ENCODE assay signal across 8 cellular contexts in the genomic region with DNA sequence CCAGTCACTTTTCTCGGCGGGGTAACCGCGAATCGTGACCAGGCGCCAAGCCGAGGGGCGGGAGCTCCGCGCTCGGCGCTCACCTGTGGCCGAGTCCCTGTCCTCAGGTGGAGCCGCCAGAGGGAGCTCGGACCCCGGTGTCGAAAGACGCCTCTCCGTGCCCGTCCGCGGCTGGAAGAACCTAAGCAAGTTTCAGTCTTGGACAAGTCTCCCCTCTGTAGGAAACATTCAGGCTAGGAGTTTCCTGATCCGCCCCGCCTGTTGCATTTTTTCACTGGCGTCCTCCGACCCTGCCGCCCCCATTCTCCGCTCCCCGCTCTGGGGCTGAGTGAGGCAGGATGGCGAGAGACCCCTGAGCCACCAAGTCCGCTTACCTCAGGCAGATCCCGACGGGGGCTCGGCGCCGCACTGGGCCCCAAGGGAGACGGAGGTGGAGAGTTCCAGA. TPM values are rescaled to one million over a fixed set of nuclear protein-coding genes. Genes with fewer than 3 reads are reported as not detected.
DNase-seq lines count a peak whose midpoint lies in the region; ATAC-seq and TF ChIP-seq lines count a peak whose summit lies in the region.

No MANE protein-coding gene starts in this region.

- H2AK9ac ChIP-seq in IMR-90 (replicated peaks; ENCODE audit: low read depth, low read length, poor library complexity): peak overlapping the region; percentile 58

- CTCF ChIA-PET in IMR-90 (lab: Yijun Ruan, JAX) (interaction anchor here (0.8 to 1.7 kb wide), 4 partner anchors 25 to 1143 kb away, joined by 3 to 8 read pairs (median 4); no protein-coding TSS in a partner anchor), RWPE1 (lab: Yijun Ruan, JAX) (interaction anchor here (0.5 to 1.0 kb wide), 10 partner anchors 9 to 1144 kb away, joined by 3 to 5 read pairs (median 3); no protein-coding TSS in a partner anchor)

- H3K79me1 ChIP-seq in IMR-90 (ENCODE audit: low read depth in 1 of 2, low read length in 2 of 2): peaks cover 26 to 51% of the 10 kb centered on the region in 2 experiments

- TF ChIP-seq POLR2A in IMR-90 (IDR thresholded peaks at IDR 0.05; ENCODE audit: low read depth, low read length): no peak; the same call in none of the 2 replicates

- POLR2A ChIA-PET in IMR-90 (lab: Charles Lee; ENCODE audit: unreplicated experiment) (interaction anchor here (0.6 to 1.0 kb wide), 3 partner anchors 9 to 1144 kb away, joined by 3 to 4 read pairs (median 3); no protein-coding TSS in a partner anchor), RWPE1 (lab: Yijun Ruan, JAX; ENCODE audit: low non-redundant PET) (no interaction called here)

- H3K4me1 ChIP-seq in IMR-90 (ENCODE audit: control insufficient read depth, insufficient read depth, low read length): peaks cover 15% of the 10 kb centered on the region
- peaks cover 14% of the 10 kb centered on the region for H3K4me1 ChIP-seq in neuron (ENCODE audit: insufficient read depth, low read length)

- DNase-seq in DMS 273 treated with DMSO at 0.1 percent for 48 hours (lab: John Stamatoyannopoulos, UW) (peak; percentile 66), IMR-90 (peak; percentile 85), RWPE1 (ENCODE audit: low spot score) (peak; percentile 81), germinal center (ENCODE audit: low spot score) (peak; percentile 54), superior temporal gyrus (ENCODE audit: extremely low spot score) (peak; percentile 91)
- peak; percentile 48 for DNase-seq in activated naive CD4-positive, alpha-beta T cell treated with anti-CD3 and anti-CD28 coated beads, Interleukin-2, amount 50 U/mL, for 16 hours

- BruUV-seq in IMR-90 (replicated peaks; lab: Mats Ljungman, UMichigan): no TSS peak

- dilution Hi-C loops in IMR-90 (cut with HindIII; ENCODE audit: low sequenced_read_pairs, unreplicated experiment): no loop called here

- peak overlapping the region; percentile 83 for H3K4ac ChIP-seq in IMR-90 (ENCODE audit: low read depth, low read length)

- H2AK5ac ChIP-seq in IMR-90 (ENCODE audit: low read depth, low read length): peak overlapping the region; percentile 68; the same call in 1 of the 2 replicates

- H3K27me3 ChIP-seq in IMR-90 (ENCODE audit: control insufficient read depth, insufficient read depth, low read length) (no peaks in the 10 kb centered on the region), neuron (ENCODE audit: insufficient read depth, low read length) (no peaks in the 10 kb centered on the region)

- peak; percentile 92 for TF ChIP-seq RAD21 in IMR-90 (IDR thresholded peaks at IDR 0.05; ENCODE audit: low read length)

- H3K9me3 ChIP-seq in IMR-90 (ENCODE audit: control insufficient read depth, insufficient read depth, low read length) (no peaks in the 10 kb centered on the region), neuron (ENCODE audit: low read length) (peaks cover 6% of the 10 kb centered on the region)

- TF ChIP-seq CTCF in IMR-90 (conservative IDR thresholded peaks at IDR 0.05; ENCODE audit: low read depth, low read length) (peak; percentile 87), RWPE1 (conservative IDR thresholded peaks at IDR 0.05; ENCODE audit: low read depth) (peak; percentile 87)

- H3K18ac ChIP-seq in IMR-90 (ENCODE audit: low read depth, low read length): peak overlapping the region; percentile 74; the same call in 1 of the 2 replicates

- in situ Hi-C loops in IMR-90 (cut with MboI; ENCODE audit: low sequenced_read_pairs): loop anchor here (5.0 to 10.0 kb wide), 4 partner anchors 156 to 1149 kb away; no protein-coding TSS in a partner anchor

- peak overlapping the region; percentile 87 for H2AFZ ChIP-seq in IMR-90 (replicated peaks; ENCODE audit: low read length, poor library complexity)
- peak overlapping the region; percentile 62 for H2AFZ ChIP-seq in neuron (ENCODE audit: low read depth, low read length)

- peak overlapping the region; percentile 73 for H4K91ac ChIP-seq in IMR-90 (ENCODE audit: insufficient read depth, low read depth, low read length)

- peak overlapping the region; percentile 80 for H3K23ac ChIP-seq in IMR-90 (ENCODE audit: low read depth, low read length)

- peak overlapping the region; percentile 89 for H3K14ac ChIP-seq in IMR-90 (replicated peaks; ENCODE audit: low read depth, low read length)

- no peak overlapping the region for H2BK15ac ChIP-seq in IMR-90 (ENCODE audit: low read depth, low read length)

- peak overlapping the region in 1 of 2 experiments; percentile 71; a peak in 2 of 4 replicates for H4K8ac ChIP-seq in IMR-90 (ENCODE audit: low read depth in 2 of 2, low read length in 2 of 2)

- peaks cover 14% of the 10 kb centered on the region for H3K9me1 ChIP-seq in IMR-90 (ENCODE audit: insufficient read depth, low read length)

- peak overlapping the region; percentile 78 for H3K56ac ChIP-seq in IMR-90 (ENCODE audit: extremely low read depth, insufficient read depth, low read length)

- peak overlapping the region; percentile 96 for H3K4me3 ChIP-seq in IMR-90 (ENCODE audit: insufficient read depth, low read depth, low read length)
- H3K4me3 ChIP-seq in neuron (ENCODE audit: low read length): peak overlapping the region; percentile 61

- peak overlapping the region; percentile 33; the same call in 1 of the 2 replicates for H2BK20ac ChIP-seq in IMR-90 (ENCODE audit: low read depth, low read length)

- peak; percentile 29 for ATAC-seq in GM21529 (IDR thresholded peaks at IDR 0.05; ENCODE audit: unreplicated experiment)
- peak; percentile 16 for ATAC-seq in IMR-90 (ENCODE audit: low read depth)

- peak overlapping the region; percentile 23; the same call in 1 of the 2 replicates for H4K5ac ChIP-seq in IMR-90 (ENCODE audit: low read depth, low read length)

- intact Hi-C loops in IMR-90 (cut with micrococcal nuclease): loop anchor here (1.0 to 10.0 kb wide), 11 partner anchors 155 to 1219 kb away; no protein-coding TSS in a partner anchor

- H3K36me3 ChIP-seq in IMR-90 (ENCODE audit: control insufficient read depth, insufficient read depth, low read length) (peaks cover 22% of the 10 kb centered on the region), neuron (ENCODE audit: insufficient read depth, low read length) (peaks cover 20% of the 10 kb centered on the region)

- peak overlapping the region; percentile 96 for H2BK5ac ChIP-seq in IMR-90 (ENCODE audit: low read depth, low read length, poor library complexity, severe bottlenecking)

- H2BK120ac ChIP-seq in IMR-90 (ENCODE audit: low read depth, low read length): peak overlapping the region; percentile 71

- peak overlapping the region; percentile 96 for H3K9ac ChIP-seq in IMR-90 (ENCODE audit: low read depth, low read length)

- H3K27ac ChIP-seq in IMR-90 (ENCODE audit: insufficient read depth, low read length): peak overlapping the region; percentile 96
- H3K27ac ChIP-seq in RWPE1: peak overlapping the region; percentile 85

- H4K20me1 ChIP-seq in IMR-90 (ENCODE audit: insufficient read depth, low read length): peaks cover 12% of the 10 kb centered on the region; the same call in 1 of the 2 replicates

- H3K4me2 ChIP-seq in IMR-90 (ENCODE audit: low read depth, low read length): peak overlapping the region; percentile 98; the same call in 1 of the 2 replicates

- 1% methylated on average over 20 of the region's 37 CpGs; no CpG with 5 or more reads in 1 of the 2 experiments for WGBS in IMR-90 (ENCODE audit: extremely low coverage in 2 of 2, insufficient read length in 1 of 2), 2 experiments

TF ChIP-seq in IMR-90, 13 proteins besides CTCF, POLR2A, EP300 and RAD21:
- TF ChIP-seq BHLHE40 (IDR thresholded peaks at IDR 0.05; ENCODE audit: low read depth, low read length) (no peak), NFE2L2 (IDR thresholded peaks at IDR 0.05; ENCODE audit: low read depth, low read length) (no peak), CHD1 (IDR thresholded peaks at IDR 0.05; ENCODE audit: low read depth, low read length) (peak; percentile 84; the same call in 1 of the 2 replicates), MXI1 (IDR thresholded peaks at IDR 0.05; ENCODE audit: borderline replicate concordance, low read depth, low read length) (0 out of 2 replicates have a peak, but pooled peaks have one; percentile 12), MAZ (IDR thresholded peaks at IDR 0.05; ENCODE audit: borderline replicate concordance, low read depth, low read length) (peak; percentile 51; the same call in 1 of the 2 replicates), SMC3 (IDR thresholded peaks at IDR 0.05; ENCODE audit: low read depth, low read length) (peak; percentile 88), RCOR1 (IDR thresholded peaks at IDR 0.05; ENCODE audit: insufficient replicate concordance, low read length) (no peak), RFX5 (IDR thresholded peaks at IDR 0.05; ENCODE audit: low read depth, low read length) (no peak), MAFK (IDR thresholded peaks at IDR 0.05; ENCODE audit: low read depth, low read length) (no peak), CEBPB (IDR thresholded peaks at IDR 0.05; ENCODE audit: low read depth, low read length) (peak; percentile 41; the same call in 1 of the 2 replicates)
- TF ChIP-seq, protein P1, sequence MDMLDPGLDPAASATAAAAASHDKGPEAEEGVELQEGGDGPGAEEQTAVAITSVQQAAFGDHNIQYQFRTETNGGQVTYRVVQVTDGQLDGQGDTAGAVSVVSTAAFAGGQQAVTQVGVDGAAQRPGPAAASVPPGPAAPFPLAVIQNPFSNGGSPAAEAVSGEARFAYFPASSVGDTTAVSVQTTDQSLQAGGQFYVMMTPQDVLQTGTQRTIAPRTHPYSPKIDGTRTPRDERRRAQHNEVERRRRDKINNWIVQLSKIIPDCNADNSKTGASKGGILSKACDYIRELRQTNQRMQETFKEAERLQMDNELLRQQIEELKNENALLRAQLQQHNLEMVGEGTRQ (IDR thresholded peaks at IDR 0.05; ENCODE audit: low read depth, low read length): no peak

RNA-seq across cellular contexts. Expression of gene DSEL, which starts 0.5 kb away (rescaled TPM):
- total RNA-seq in IMR-90 (2012; rRNA removed): 100 and 145 TPM in 2 replicates
- 13.7 and 16.8 TPM in 2 replicates for polyA plus RNA-seq in IMR-90 (2012; rRNA removed)
- 3.9 and 5.8 TPM in 2 replicates for polyA plus RNA-seq in IMR-90 (2012; cell fraction: cytosol; rRNA removed)
- 2.7 and 11.3 TPM in 2 replicates for polyA plus RNA-seq in IMR-90 (2012; cell fraction: nucleus; rRNA removed; ENCODE audit: low replicate concordance)

Comparison
In these comparisons a context has a peak if more than half of its experiments do, and no peak if none do; other contexts are left out.
1. Peak in every context shown above with its lines: DNase-seq, ATAC-seq, H3K4me3 ChIP-seq and H3K27ac ChIP-seq.